In the genomic region with DNA sequence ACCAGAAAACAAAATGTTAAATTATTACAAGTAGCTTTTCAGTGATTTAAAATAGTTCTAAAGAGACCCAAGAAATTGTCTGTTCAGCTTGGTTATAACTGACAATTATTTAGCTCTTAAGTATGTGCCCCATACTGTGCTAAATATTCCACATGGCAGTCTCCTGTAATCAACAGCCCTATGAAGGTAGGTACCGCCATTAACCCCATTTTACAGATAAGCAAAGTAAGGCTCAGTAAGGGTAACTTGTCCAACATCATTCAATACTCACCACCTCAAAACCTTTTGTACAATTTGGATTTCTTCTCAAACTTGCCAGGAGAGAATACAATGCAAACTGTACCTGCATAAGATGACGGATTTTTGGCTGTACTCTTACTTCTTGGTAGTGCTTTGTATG, we compare ENCODE assay signal across 36 cellular contexts.
"Had no signal": no experiment of that assay in that cellular context is flagged by ENCODE, and none has a peak within 500 bp of the region (broad histone marks: within the 10 kb centered on the region; RNA-seq: fewer than 3 reads in every experiment).

No MANE protein-coding gene starts in this region.

- H3K4me3 Mint-ChIP-seq: activated B cell treated with CpG ODN at 0.5 μM for 24 hours; activated CD4-positive, alpha-beta memory T cell treated with anti-CD3 and anti-CD28 coated beads for 36 hours; activated CD4-positive, alpha-beta T cell treated with anti-CD3 and anti-CD28 coated beads, Interleukin-2, amount 10 ng/mL, durations not matched to agents 24 days and 14 days; activated CD8-positive, alpha-beta T cell treated with anti-CD3 and anti-CD28 coated beads for 36 hours; activated naive CD4-positive, alpha-beta T cell treated with anti-CD3 and anti-CD28 coated beads for 36 hours; activated naive CD8-positive, alpha-beta T cell treated with anti-CD3 and anti-CD28 coated beads for 36 hours; activated T-cell treated with anti-CD3 and anti-CD28 coated beads, Interleukin-2, amount 50 U/mL, for 4 hours; activated T-cell treated with anti-CD3 and anti-CD28 coated beads, Interleukin-2, amount 50 U/mL, for 72 hours; activated T-helper 1 cell treated with anti-CD3 and anti-CD28 coated beads, Interleukin-12 subunit alpha, Interleukin-12 subunit beta, Interleukin-2, Interleukin-4 antibody, amounts not matched to agents 30 ng/mL and 10 ng/mL and 1 ng/mL, durations not matched to agents 14 hours and 24 hours and 36 hours; activated T-helper 17 cell treated with anti-CD3 and anti-CD28 coated beads, Interleukin-2, amount 50 U/mL, for 72 hours; T-helper 2 cell treated with Interferon-gamma antibody and Interleukin-4, amounts not matched to agents 5 μg/mL and 100 μg/mL, for 36 hours had no signal

- H3K36me3 ChIP-seq: breast epithelium had no signal

- DNase-seq: activated B cell treated with CpG ODN at 0.5 μM for 24 hours; activated CD4-positive, alpha-beta memory T cell treated with anti-CD3 and anti-CD28 coated beads for 36 hours; activated CD4-positive, alpha-beta T cell treated with anti-CD3 and anti-CD28 coated beads for 4 hours; activated CD4-positive, alpha-beta T cell treated with anti-CD3 and anti-CD28 coated beads, Interleukin-2, amount 10 ng/mL, durations not matched to agents 24 days and 14 days; activated CD4-positive, alpha-beta T cell treated with anti-CD3 and anti-CD28 coated beads, Interleukin-2, amount 50 U/mL, for 1 hour; activated CD4-positive, alpha-beta T cell treated with anti-CD3 and anti-CD28 coated beads, Interleukin-2, amount 50 U/mL, for 4 hours; activated CD4-positive, CD25-positive, alpha-beta regulatory T cell treated with anti-CD3 and anti-CD28 coated beads, Interleukin-2, amount 50 U/mL, for 72 hours; activated CD8-positive, alpha-beta memory T cell treated with anti-CD3 and anti-CD28 coated beads, Interleukin-2, amount 50 U/mL, for 4 hours; activated CD8-positive, alpha-beta T cell treated with anti-CD3 and anti-CD28 coated beads for 36 hours; activated effector memory CD4-positive, alpha-beta T cell treated with anti-CD3 and anti-CD28 coated beads, Interleukin-2, amount 50 U/mL, for 16 hours; activated gamma-delta T cell treated with Interleukin-2 at 50 U/mL for 16 hours; activated naive CD4-positive, alpha-beta T cell; activated naive CD4-positive, alpha-beta T cell treated with anti-CD3 and anti-CD28 coated beads for 36 hours; activated naive CD4-positive, alpha-beta T cell treated with anti-CD3 and anti-CD28 coated beads, Interleukin-2, amount 50 U/mL, for 16 hours; activated naive CD8-positive, alpha-beta T cell treated with anti-CD3 and anti-CD28 coated beads for 36 hours; activated T-cell treated with anti-CD3 and anti-CD28 coated beads for 4 hours; activated T-cell treated with anti-CD3 and anti-CD28 coated beads, Interleukin-2, amount 50 U/mL, for 1 hour; activated T-cell treated with anti-CD3 and anti-CD28 coated beads, Interleukin-2, amount 50 U/mL, for 4 hours; activated T-cell treated with anti-CD3 and anti-CD28 coated beads, Interleukin-2, amount 50 U/mL, for 72 hours; adrenal gland; amniotic stem cell; aorta; body of pancreas; brain microvascular endothelial cell; central memory CD4-positive, alpha-beta T cell; cerebellar nuclear complex; T-helper 2 cell; T-helper 9 cell had no signal

- H3K27me3 ChIP-seq: adrenal gland, body of pancreas, brain microvascular endothelial cell, breast epithelium had no signal

- ATAC-seq: activated CD8-positive, alpha-beta T cell treated with anti-CD3 and anti-CD28 coated beads for 36 hours; activated naive CD4-positive, alpha-beta T cell treated with anti-CD3 and anti-CD28 coated beads, Interleukin-2, amount 50 U/mL, for 72 hours; activated T-cell treated with anti-CD3 and anti-CD28 coated beads, Interleukin-2, amount 50 U/mL, for 4 hours; activated T-cell treated with anti-CD3 and anti-CD28 coated beads, Interleukin-2, amount 50 U/mL, for 72 hours; activated T-helper 17 cell treated with anti-CD3 and anti-CD28 coated beads, Interleukin-2, amount 50 U/mL, for 72 hours; body of pancreas had no signal

- H3K9me3 ChIP-seq: adrenal gland, body of pancreas, breast epithelium had no signal

- H3K27ac Mint-ChIP-seq: activated B cell treated with CpG ODN at 0.5 μM for 24 hours; activated CD4-positive, alpha-beta memory T cell treated with anti-CD3 and anti-CD28 coated beads for 36 hours; activated CD4-positive, alpha-beta T cell treated with anti-CD3 and anti-CD28 coated beads, Interleukin-2, amount 10 ng/mL, durations not matched to agents 24 days and 14 days; activated CD8-positive, alpha-beta T cell treated with anti-CD3 and anti-CD28 coated beads for 36 hours; activated naive CD4-positive, alpha-beta T cell treated with anti-CD3 and anti-CD28 coated beads for 36 hours; activated naive CD4-positive, alpha-beta T cell treated with anti-CD3 and anti-CD28 coated beads, Interleukin-2, amount 50 U/mL, for 72 hours; activated naive CD8-positive, alpha-beta T cell treated with anti-CD3 and anti-CD28 coated beads for 36 hours; activated T-helper 1 cell treated with anti-CD3 and anti-CD28 coated beads, Interleukin-12 subunit alpha, Interleukin-12 subunit beta, Interleukin-2, Interleukin-4 antibody, amounts not matched to agents 30 ng/mL and 10 ng/mL and 1 ng/mL, durations not matched to agents 14 hours and 24 hours and 36 hours; T-helper 2 cell treated with Interferon-gamma antibody and Interleukin-4, amounts not matched to agents 5 μg/mL and 100 μg/mL, for 36 hours had no signal

- H3K4me3 ChIP-seq: adrenal gland, body of pancreas, breast epithelium had no signal

- FAIRE-seq: astrocyte, TTC549 had no signal

- H3K27ac ChIP-seq: adrenal gland, body of pancreas, brain microvascular endothelial cell, breast epithelium, VCaP had no signal

- H3K9me3 Mint-ChIP-seq: activated B cell treated with CpG ODN at 0.5 μM for 24 hours; activated CD4-positive, alpha-beta memory T cell treated with anti-CD3 and anti-CD28 coated beads for 36 hours; activated CD4-positive, alpha-beta T cell treated with anti-CD3 and anti-CD28 coated beads, Interleukin-2, amount 10 ng/mL, durations not matched to agents 24 days and 14 days; activated CD8-positive, alpha-beta T cell treated with anti-CD3 and anti-CD28 coated beads for 36 hours; activated naive CD4-positive, alpha-beta T cell treated with anti-CD3 and anti-CD28 coated beads, Interleukin-2, amount 50 U/mL, for 72 hours; activated naive CD8-positive, alpha-beta T cell treated with anti-CD3 and anti-CD28 coated beads for 36 hours; activated T-cell treated with anti-CD3 and anti-CD28 coated beads, Interleukin-2, amount 50 U/mL, for 4 hours; activated T-helper 1 cell treated with anti-CD3 and anti-CD28 coated beads, Interleukin-12 subunit alpha, Interleukin-12 subunit beta, Interleukin-2, Interleukin-4 antibody, amounts not matched to agents 30 ng/mL and 10 ng/mL and 1 ng/mL, durations not matched to agents 14 hours and 24 hours and 36 hours; activated T-helper 17 cell treated with anti-CD3 and anti-CD28 coated beads, Interleukin-2, amount 50 U/mL, for 72 hours; T-helper 2 cell treated with Interferon-gamma antibody and Interleukin-4, amounts not matched to agents 5 μg/mL and 100 μg/mL, for 36 hours had no signal

- H3K27me3 Mint-ChIP-seq: activated B cell treated with CpG ODN at 0.5 μM for 24 hours; activated CD4-positive, alpha-beta memory T cell treated with anti-CD3 and anti-CD28 coated beads for 36 hours; activated CD4-positive, alpha-beta T cell treated with anti-CD3 and anti-CD28 coated beads, Interleukin-2, amount 10 ng/mL, durations not matched to agents 24 days and 14 days; activated CD8-positive, alpha-beta T cell treated with anti-CD3 and anti-CD28 coated beads for 36 hours; activated naive CD8-positive, alpha-beta T cell treated with anti-CD3 and anti-CD28 coated beads for 36 hours; activated T-helper 17 cell treated with anti-CD3 and anti-CD28 coated beads, Interleukin-2, amount 50 U/mL, for 72 hours had no signal

- H3K4me1 ChIP-seq: body of pancreas, breast epithelium had no signal
